Comparison of ENCODE assay signal across 23 cellular contexts in the genomic region with DNA sequence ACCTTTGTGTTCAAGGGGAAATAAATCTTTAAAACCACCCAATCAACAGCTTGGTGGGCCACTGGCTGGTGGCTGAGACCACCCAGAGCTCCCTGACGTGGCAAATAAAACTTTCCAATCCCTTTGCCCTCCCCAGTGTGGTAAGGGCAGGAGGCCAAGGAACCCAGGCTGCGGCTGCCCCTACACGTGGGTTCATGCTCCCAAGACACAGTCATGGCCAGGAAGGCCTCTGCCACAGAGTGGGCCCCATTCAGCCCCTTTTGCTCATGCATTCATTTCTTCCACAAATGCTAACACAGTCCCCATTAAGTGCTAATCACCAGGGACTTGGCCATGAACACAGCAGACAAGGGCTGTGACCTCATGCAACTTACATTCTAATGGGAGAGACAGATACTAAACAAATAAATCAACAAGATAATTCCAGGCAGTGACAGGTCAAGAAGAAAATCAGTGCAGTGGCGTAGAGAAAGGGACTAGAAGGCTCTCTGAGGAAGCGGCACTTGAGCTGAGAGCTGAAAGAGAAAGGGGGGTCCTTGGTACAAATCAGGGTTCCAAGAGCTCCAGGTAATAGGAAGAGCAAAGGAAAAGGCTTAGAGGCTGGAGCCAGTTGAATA.
"Had no signal": no experiment of that assay in that cellular context is flagged by ENCODE, and none has a peak within 500 bp of the region (broad histone marks: within the 10 kb centered on the region; RNA-seq: fewer than 3 reads in every experiment).

No MANE protein-coding gene starts in this region.

- H3K4me3 Mint-ChIP-seq: activated naive CD8-positive, alpha-beta T cell treated with anti-CD3 and anti-CD28 coated beads for 36 hours; activated T-cell treated with anti-CD3 and anti-CD28 coated beads, Interleukin-2, amount 50 U/mL, for 24 hours; activated T-helper 17 cell treated with anti-CD3 and anti-CD28 coated beads, Interleukin-2, amount 50 U/mL, for 72 hours; neural crest cell; stimulated activated memory B cell treated with anti-CD40 and anti-IgM and Interleukin-4, amounts not matched to agents 10 μg/mL and 1 μg/mL and 100 μg/mL, for 72 hours; type B pancreatic cell; WTC11 had no signal

- ATAC-seq: activated T-helper 17 cell treated with anti-CD3 and anti-CD28 coated beads, Interleukin-2, amount 50 U/mL, for 72 hours; heart left ventricle; left colon; lower lobe of right lung; right lobe of liver; stimulated activated memory B cell treated with anti-CD40 and anti-IgM and Interleukin-4, amounts not matched to agents 10 μg/mL and 1 μg/mL and 100 μg/mL, for 72 hours; WTC11 had no signal

- DNase-seq: activated CD8-positive, alpha-beta memory T cell treated with anti-CD3 and anti-CD28 coated beads for 24 hours; activated CD8-positive, alpha-beta memory T cell treated with anti-CD3 and anti-CD28 coated beads, Interleukin-2, amount 50 U/mL, for 4 hours; activated naive CD4-positive, alpha-beta T cell treated with Interleukin-2 at 50 U/mL for 16 hours; activated naive CD8-positive, alpha-beta T cell treated with anti-CD3 and anti-CD28 coated beads for 36 hours; activated T-cell treated with anti-CD3 and anti-CD28 coated beads, Interleukin-2, amount 50 U/mL, for 24 hours; cortex of kidney; heart left ventricle; left colon; lower lobe of right lung; naive B cell; right lobe of liver; stimulated activated CD4-positive, alpha-beta T cell treated with anti-CD3 and anti-CD28 coated beads, Interleukin-2, amount 100 ng/mL, for 24 hours; stomach; T-helper 9 cell; testis had no signal

- H3K9me3 Mint-ChIP-seq: activated T-cell treated with anti-CD3 and anti-CD28 coated beads, Interleukin-2, amount 50 U/mL, for 24 hours; activated T-helper 17 cell treated with anti-CD3 and anti-CD28 coated beads, Interleukin-2, amount 50 U/mL, for 72 hours; naive B cell; neural crest cell; stimulated activated memory B cell treated with anti-CD40 and anti-IgM and Interleukin-4, amounts not matched to agents 10 μg/mL and 1 μg/mL and 100 μg/mL, for 72 hours; type B pancreatic cell; WTC11 had no signal

- H3K9me3 ChIP-seq: breast epithelium, heart left ventricle, lower lobe of right lung, right lobe of liver, stomach, testis, vagina had no signal

- H3K36me3 ChIP-seq: breast epithelium, lower lobe of right lung, right lobe of liver, stomach, vagina had no signal

- H3K27me3 Mint-ChIP-seq: activated naive CD8-positive, alpha-beta T cell treated with anti-CD3 and anti-CD28 coated beads for 36 hours; activated T-cell treated with anti-CD3 and anti-CD28 coated beads, Interleukin-2, amount 50 U/mL, for 24 hours; activated T-helper 17 cell treated with anti-CD3 and anti-CD28 coated beads, Interleukin-2, amount 50 U/mL, for 72 hours; naive B cell; stimulated activated memory B cell treated with anti-CD40 and anti-IgM and Interleukin-4, amounts not matched to agents 10 μg/mL and 1 μg/mL and 100 μg/mL, for 72 hours had no signal

- H3K27me3 ChIP-seq: breast epithelium, heart left ventricle, right lobe of liver, stomach, testis, vagina had no signal

- H3K27ac ChIP-seq: breast epithelium, heart left ventricle, lower lobe of right lung, right lobe of liver, stomach, testis, vagina had no signal

- H3K36me3 Mint-ChIP-seq: naive B cell, WTC11 had no signal

- H3K4me3 ChIP-seq: breast epithelium, heart left ventricle, lower lobe of right lung, right lobe of liver, skin epidermis, stomach, testis, vagina had no signal

- H3K27ac Mint-ChIP-seq: activated naive CD8-positive, alpha-beta T cell treated with anti-CD3 and anti-CD28 coated beads for 36 hours; activated T-helper 17 cell treated with anti-CD3 and anti-CD28 coated beads, Interleukin-2, amount 50 U/mL, for 72 hours; stimulated activated memory B cell treated with anti-CD40 and anti-IgM and Interleukin-4, amounts not matched to agents 10 μg/mL and 1 μg/mL and 100 μg/mL, for 72 hours; type B pancreatic cell; WTC11 had no signal

- H3K4me1 ChIP-seq: breast epithelium, testis, vagina had no signal
